Comparison of ENCODE assay signal across 9 cellular contexts in the genomic region with DNA sequence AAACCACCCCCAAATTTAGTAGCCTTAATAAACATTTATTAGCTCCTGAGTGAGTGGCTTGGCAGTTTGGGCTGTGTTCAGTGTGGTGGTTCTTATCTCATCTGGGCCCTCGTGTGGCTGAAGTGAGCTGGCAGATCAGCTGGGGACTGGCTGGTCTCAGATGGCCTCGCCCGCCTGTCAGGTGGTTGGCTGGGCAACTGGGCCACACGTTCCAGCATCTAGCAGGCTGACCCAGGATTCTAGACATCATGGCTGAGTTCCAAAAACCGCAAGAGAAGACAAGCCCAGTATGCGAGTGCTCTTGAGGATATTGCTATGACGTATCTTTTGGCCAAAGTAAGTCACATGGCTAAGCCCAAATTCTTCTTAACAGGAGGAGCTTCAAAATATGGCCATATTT. TPM values are rescaled to one million over a fixed set of nuclear protein-coding genes. Genes with fewer than 3 reads are reported as not detected.
DNase-seq lines count a peak whose midpoint lies in the region; ATAC-seq, FAIRE-seq and TF ChIP-seq lines count a peak whose summit lies in the region.
"Had no signal": no experiment of that assay in that cellular context is flagged by ENCODE, and none has a peak within 500 bp of the region (broad histone marks: within the 10 kb centered on the region; RNA-seq: fewer than 3 reads in every experiment).

No MANE protein-coding gene starts in this region.

- H3K4me3 ChIP-seq in body of pancreas (no peak overlapping the region), lower leg skin (ENCODE audit: low read depth, poor library complexity, severe bottlenecking) (no peak overlapping the region)

- no peak for TF ChIP-seq POLR2A in body of pancreas (IDR thresholded peaks at IDR 0.05)
- TF ChIP-seq POLR2A in lower leg skin (IDR thresholded peaks at IDR 0.05): no peak

- peak in 4 of 7 experiments; percentile 22 to 32 (median 28) for TF ChIP-seq CTCF in body of pancreas (IDR thresholded peaks at IDR 0.05)
- no peak for TF ChIP-seq CTCF in lower leg skin (IDR thresholded peaks at IDR 0.05)

- no peak for DNase-seq in stimulated activated naive CD8-positive, alpha-beta T cell treated with anti-CD3 and anti-CD28 coated beads, Interleukin-15, amount 100 ng/mL, for 72 hours
- DNase-seq in body of pancreas (peak; percentile 65 to 82 (median 76)), lower leg skin (ENCODE audit: low spot score in 2 of 2) (peak; percentile 41 to 89), urothelium cell line (ENCODE audit: low spot score) (peak; percentile 91), T-helper 9 cell (no peak), SW 1271 (lab: John Stamatoyannopoulos, UW) (no peak), GM19238 (ENCODE audit: insufficient read length, low spot score) (no peak)

- 13 to 22% methylated on average over 6 to 7 of the region's 7 CpGs for WGBS in body of pancreas, 2 donors
- 11 to 32% methylated on average over 7 of the region's 7 CpGs for WGBS in lower leg skin, 2 donors

- no peaks in the 10 kb centered on the region for H3K9me3 ChIP-seq in body of pancreas

- no peak for ATAC-seq in stimulated activated naive CD8-positive, alpha-beta T cell treated with anti-CD3 and anti-CD28 coated beads, Interleukin-15, amount 100 ng/mL, for 72 hours
- ATAC-seq in body of pancreas: peak; percentile 85

- H3K4me3 Mint-ChIP-seq in stimulated activated naive CD8-positive, alpha-beta T cell treated with anti-CD3 and anti-CD28 coated beads, Interleukin-15, Interleukin-2, amounts not matched to agents 100 ng/mL and 50 ng/mL, for 24 hours: no peak overlapping the region
- H3K4me3 Mint-ChIP-seq in stimulated activated naive CD8-positive, alpha-beta T cell treated with anti-CD3 and anti-CD28 coated beads, Interleukin-15, amount 100 ng/mL, for 72 hours: no peak overlapping the region
- H3K4me3 Mint-ChIP-seq: neural crest cell had no signal

- peaks cover 12% of the 10 kb centered on the region for H3K4me1 ChIP-seq in body of pancreas

- no peaks in the 10 kb centered on the region for H3K27me3 ChIP-seq in body of pancreas

- H3K36me3 Mint-ChIP-seq in stimulated activated naive CD8-positive, alpha-beta T cell treated with anti-CD3 and anti-CD28 coated beads, Interleukin-15, Interleukin-2, amounts not matched to agents 100 ng/mL and 50 ng/mL, for 24 hours (ENCODE audit: low read depth): peaks cover 59% of the 10 kb centered on the region

- H3K27me3 Mint-ChIP-seq in stimulated activated naive CD8-positive, alpha-beta T cell treated with anti-CD3 and anti-CD28 coated beads, Interleukin-15, Interleukin-2, amounts not matched to agents 100 ng/mL and 50 ng/mL, for 24 hours: no peaks in the 10 kb centered on the region
- no peaks in the 10 kb centered on the region for H3K27me3 Mint-ChIP-seq in stimulated activated naive CD8-positive, alpha-beta T cell treated with anti-CD3 and anti-CD28 coated beads, Interleukin-15, amount 100 ng/mL, for 72 hours

- FAIRE-seq in urothelium cell line (lab: Jason Lieb, UNC): no peak

- intact Hi-C loops in body of pancreas (cut with DNase I): no loop called here
- intact Hi-C loops in lower leg skin (cut with DNase I; ENCODE audit: low total_unique reads): no loop called here

- H3K27ac ChIP-seq in body of pancreas: peak overlapping the region in 3 of 4 donors; percentile 6 to 25 (median 15)

- H3K36me3 ChIP-seq in body of pancreas (replicated peaks in 1 of 2; ENCODE audit: insufficient read depth in 1 of 2, low read depth in 2 of 2): peaks cover 0 to 2% of the 10 kb centered on the region in 2 donors

- H3K4me1 Mint-ChIP-seq in stimulated activated naive CD8-positive, alpha-beta T cell treated with anti-CD3 and anti-CD28 coated beads, Interleukin-15, Interleukin-2, amounts not matched to agents 100 ng/mL and 50 ng/mL, for 24 hours (ENCODE audit: low read depth): peaks cover 2% of the 10 kb centered on the region
- H3K4me1 Mint-ChIP-seq in stimulated activated naive CD8-positive, alpha-beta T cell treated with anti-CD3 and anti-CD28 coated beads, Interleukin-15, amount 100 ng/mL, for 72 hours: peaks cover 4% of the 10 kb centered on the region

- peak overlapping the region; percentile 24 for H3K27ac Mint-ChIP-seq in stimulated activated naive CD8-positive, alpha-beta T cell treated with anti-CD3 and anti-CD28 coated beads, Interleukin-15, Interleukin-2, amounts not matched to agents 100 ng/mL and 50 ng/mL, for 24 hours
- no peak overlapping the region for H3K27ac Mint-ChIP-seq in stimulated activated naive CD8-positive, alpha-beta T cell treated with anti-CD3 and anti-CD28 coated beads, Interleukin-15, amount 100 ng/mL, for 72 hours

- no peaks in the 10 kb centered on the region for H3K9me3 Mint-ChIP-seq in stimulated activated naive CD8-positive, alpha-beta T cell treated with anti-CD3 and anti-CD28 coated beads, Interleukin-15, Interleukin-2, amounts not matched to agents 100 ng/mL and 50 ng/mL, for 24 hours
- H3K9me3 Mint-ChIP-seq in stimulated activated naive CD8-positive, alpha-beta T cell treated with anti-CD3 and anti-CD28 coated beads, Interleukin-15, amount 100 ng/mL, for 72 hours: no peaks in the 10 kb centered on the region
- H3K9me3 Mint-ChIP-seq: neural crest cell had no signal

RNA-seq across cellular contexts. Expression of a gene that starts 28.9 kb away (rescaled TPM):
- total RNA-seq in body of pancreas: 10 to 100 TPM; 22.6 to 40.2 TPM
- 10 to 100 TPM; 28.7 to 46.9 (median 41.7) TPM for total RNA-seq in lower leg skin

Comparison
In these comparisons a context has a peak if more than half of its experiments do, and no peak if none do; other contexts are left out.
1. DNase-seq: peak in body of pancreas (4 of 4), lower leg skin (2 of 2) and urothelium cell line (single experiment); none in stimulated activated naive CD8-positive, alpha-beta T cell treated with anti-CD3 and anti-CD28 coated beads, Interleukin-15, amount 100 ng/mL, for 72 hours (0 of 2), T-helper 9 cell (single experiment), SW 1271 (0 of 2) and GM19238 (single experiment).
2. CTCF ChIP-seq: peak in body of pancreas (4 of 7); none in lower leg skin (0 of 3).